In genomic region chr2:100799701-100800100, GRCh38 we compare ENCODE assay signal across 18 cellular contexts.
"Had no signal": no experiment of that assay in that cellular context is flagged by ENCODE, and none has a peak within 500 bp of the region (broad histone marks: within the 10 kb centered on the region; RNA-seq: fewer than 3 reads in every experiment).

No MANE protein-coding gene starts in this region.

- ATAC-seq: activated T-cell treated with anti-CD3 and anti-CD28 coated beads, Interleukin-2, amount 50 U/mL, for 72 hours; foreskin keratinocyte; left lobe of liver; lower lobe of right lung; mucosa of descending colon; naive thymus-derived CD4-positive, alpha-beta T cell; right lobe of liver; stimulated activated naive B cell treated with anti-CD40 and anti-IgM and Interleukin-4, amounts not matched to agents 10 μg/mL and 1 μg/mL and 100 μg/mL, for 72 hours had no signal

- DNase-seq: activated CD4-positive, alpha-beta memory T cell treated with anti-CD3 and anti-CD28 coated beads for 36 hours; activated CD4-positive, alpha-beta T cell treated with anti-CD3 and anti-CD28 coated beads for 48 hours; activated effector memory CD4-positive, alpha-beta T cell treated with anti-CD3 and anti-CD28 coated beads, Interleukin-2, amount 50 U/mL, for 16 hours; activated naive CD4-positive, alpha-beta T cell treated with anti-CD3 and anti-CD28 coated beads, Interleukin-2, amount 10 ng/mL, durations not matched to agents 7 days and 5 days; activated T-cell treated with anti-CD3 and anti-CD28 coated beads, Interleukin-2, amount 50 U/mL, for 72 hours; cerebellar nuclear complex; foreskin keratinocyte; lower lobe of right lung; mesendoderm; mucosa of descending colon; naive thymus-derived CD4-positive, alpha-beta T cell; occipital lobe; right lobe of liver; stimulated activated CD4-positive, alpha-beta T cell treated with anti-CD3 and anti-CD28 coated beads, Interleukin-15, amount 100 ng/mL, for 24 hours; stimulated activated CD4-positive, alpha-beta T cell treated with anti-CD3 and anti-CD28 coated beads, Interleukin-2, amount 100 ng/mL, for 48 hours; stimulated activated CD8-positive, alpha-beta memory T cell treated with anti-CD3 and anti-CD28 coated beads, Interleukin-4, amount 100 ng/mL, for 48 hours; stimulated activated naive B cell treated with anti-CD40 and anti-IgM and Interleukin-4, amounts not matched to agents 10 μg/mL and 1 μg/mL and 100 μg/mL, for 72 hours had no signal
